In the genomic region with DNA sequence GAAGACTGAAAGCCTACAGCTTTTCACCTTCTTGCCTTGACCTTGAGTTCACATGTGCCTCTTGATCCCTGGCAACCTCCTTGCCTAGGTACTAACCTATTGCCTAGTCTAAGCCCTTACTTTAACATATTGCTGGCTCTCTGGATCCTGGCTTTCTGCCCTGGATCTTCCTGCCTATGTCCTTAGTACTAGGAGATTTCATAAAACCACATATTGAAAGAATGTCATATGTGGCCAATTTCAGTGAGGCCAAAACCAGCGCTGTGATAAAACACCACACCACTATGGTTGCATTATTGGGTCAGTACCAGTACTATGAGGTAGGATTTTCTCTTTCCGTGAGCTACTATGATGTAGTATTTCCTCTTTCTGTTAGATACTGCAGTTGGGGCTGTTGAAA, we compare ENCODE assay signal across 16 cellular contexts.
DNase-seq lines count a peak whose midpoint lies in the region; ATAC-seq and TF ChIP-seq lines count a peak whose summit lies in the region.
"Had no signal": no experiment of that assay in that cellular context is flagged by ENCODE, and none has a peak within 500 bp of the region (broad histone marks: within the 10 kb centered on the region; RNA-seq: fewer than 3 reads in every experiment).

No MANE protein-coding gene starts in this region.

- H4K91ac ChIP-seq in mesenchymal stem cell (ENCODE audit: low read length): no peak overlapping the region

- H2AFZ ChIP-seq in mesenchymal stem cell (ENCODE audit: low read depth, low read length): no peak overlapping the region

- no peak overlapping the region for H3K9ac ChIP-seq in mesenchymal stem cell (ENCODE audit: low read length)

- H3K14ac ChIP-seq in mesenchymal stem cell (ENCODE audit: low read length in 2 of 2): no peak overlapping the region

- H2BK120ac ChIP-seq in mesenchymal stem cell (ENCODE audit: low read depth, low read length): no peak overlapping the region

- in situ Hi-C loops in astrocyte of the cerebellum (cut with HindIII; ENCODE audit: low sequenced_read_pairs): no loop called here

- H3K9me3 ChIP-seq in left ventricle myocardium inferior (replicated peaks) (no peaks in the 10 kb centered on the region), mesenchymal stem cell (ENCODE audit: control insufficient read depth, low read length) (no peaks in the 10 kb centered on the region)
- H3K9me3 ChIP-seq: A549 had no signal

- H3K4ac ChIP-seq in mesenchymal stem cell (ENCODE audit: low read depth in 1 of 2, low read length in 2 of 2): no peak overlapping the region

- no peak overlapping the region for H4K8ac ChIP-seq in mesenchymal stem cell (ENCODE audit: low read length)

- intact Hi-C loops in left ventricle myocardium inferior (cut with micrococcal nuclease): no loop called here
- intact Hi-C loops in Right ventricle myocardium superior (cut with DNase I): no loop called here

- H2BK12ac ChIP-seq in mesenchymal stem cell (ENCODE audit: low read length in 2 of 2): no peak overlapping the region

- H3K4me3 ChIP-seq in left ventricle myocardium inferior: no peak overlapping the region
- H3K4me3 ChIP-seq in astrocyte of the cerebellum (ENCODE audit: low read depth, low read length): no peak overlapping the region
- H3K4me3 ChIP-seq in mesenchymal stem cell (ENCODE audit: insufficient read depth in 1 of 2, low read depth in 1 of 2, low read length in 2 of 2): no peak overlapping the region
- H3K4me3 ChIP-seq: A549 had no signal

- peaks cover 19% of the 10 kb centered on the region for H3K4me1 ChIP-seq in left ventricle myocardium inferior
- H3K4me1 ChIP-seq in mesenchymal stem cell (ENCODE audit: control insufficient read depth, insufficient read depth, low read depth, low read length): no peaks in the 10 kb centered on the region

- no peak for TF ChIP-seq CTCF in left ventricle myocardium inferior (IDR thresholded peaks at IDR 0.05; ENCODE audit: borderline replicate concordance)
- TF ChIP-seq CTCF in astrocyte of the cerebellum (IDR thresholded peaks at IDR 0.05; ENCODE audit: low read depth, low read length, missing control alignments): no peak

- H3K27ac ChIP-seq in left ventricle myocardium inferior (replicated peaks) (peak overlapping the region; percentile 67), mesenchymal stem cell (ENCODE audit: low read length, poor library complexity, severe bottlenecking) (no peak overlapping the region)
- H3K27ac ChIP-seq: A549, C4-2B had no signal

- H2BK5ac ChIP-seq in mesenchymal stem cell (ENCODE audit: low read depth, low read length, poor library complexity, severe bottlenecking): no peak overlapping the region

- DNase-seq in left ventricle myocardium inferior: no peak
- DNase-seq in Right ventricle myocardium superior: no peak
- DNase-seq in astrocyte of the cerebellum (ENCODE audit: low read depth): peak; percentile 49
- DNase-seq in fibroblast of gingiva (ENCODE audit: low read depth): peak; percentile 58
- DNase-seq in stimulated activated CD8-positive, alpha-beta memory T cell treated with anti-CD3 and anti-CD28 coated beads, Interleukin-4, amount 100 ng/mL, for 48 hours: no peak
- no peak for DNase-seq in NCI-H2081 treated with DMSO at 0.1 percent for 48 hours (lab: John Stamatoyannopoulos, UW)
- no peak for DNase-seq in mesenchymal stem cell
- DNase-seq: DMS 273 treated with DMSO at 0.1 percent for 48 hours, NCI-H1105 treated with DMSO at 0.1 percent for 48 hours, NCI-H1694 treated with DMSO at 0.1 percent for 48 hours, NCI-H69, OCI-M1, SIG-M5 had no signal

- no peaks in the 10 kb centered on the region for H3K36me3 ChIP-seq in left ventricle myocardium inferior
- no peaks in the 10 kb centered on the region for H3K36me3 ChIP-seq in mesenchymal stem cell (ENCODE audit: control insufficient read depth in 1 of 2, insufficient read depth in 2 of 2, low read depth in 1 of 2, low read length in 2 of 2)

- no peak for ATAC-seq in Right ventricle myocardium superior (ENCODE audit: poor library complexity)
- ATAC-seq in HG02973 (IDR thresholded peaks at IDR 0.05; ENCODE audit: unreplicated experiment): no peak
- ATAC-seq: A549 had no signal

- H3K79me1 ChIP-seq in mesenchymal stem cell (replicated peaks; ENCODE audit: low read length, poor library complexity, severe bottlenecking): no peaks in the 10 kb centered on the region

- H3K27me3 ChIP-seq in left ventricle myocardium inferior (ENCODE audit: low read depth) (no peaks in the 10 kb centered on the region), mesenchymal stem cell (ENCODE audit: control insufficient read depth in 1 of 2, insufficient read depth in 1 of 2, low read length in 2 of 2) (no peaks in the 10 kb centered on the region)

- no peak overlapping the region for H2BK15ac ChIP-seq in mesenchymal stem cell (ENCODE audit: low read depth, poor library complexity, severe bottlenecking)

- 80% methylated on average over 1 of the region's 2 CpGs for WGBS in mesenchymal stem cell

- no peak overlapping the region for H2AK5ac ChIP-seq in mesenchymal stem cell (ENCODE audit: low read length, severe bottlenecking)

- no peak overlapping the region for H3K23ac ChIP-seq in mesenchymal stem cell (ENCODE audit: low read length in 2 of 2)

- no peak overlapping the region for H3K18ac ChIP-seq in mesenchymal stem cell (ENCODE audit: low read depth in 1 of 2, low read length in 2 of 2)

- no peak overlapping the region for H3K4me2 ChIP-seq in mesenchymal stem cell (ENCODE audit: low read length, poor library complexity, severe bottlenecking)
- H3K4me2 ChIP-seq: A549 had no signal

Comparison
In these comparisons a context has a peak if more than half of its experiments do, and no peak if none do; other contexts are left out.
1. DNase-seq: peak in astrocyte of the cerebellum (single experiment) and fibroblast of gingiva (single experiment); none in left ventricle myocardium inferior (single experiment), Right ventricle myocardium superior (single experiment), stimulated activated CD8-positive, alpha-beta memory T cell treated with anti-CD3 and anti-CD28 coated beads, Interleukin-4, amount 100 ng/mL, for 48 hours (single experiment), NCI-H2081 treated with DMSO at 0.1 percent for 48 hours (single experiment) and mesenchymal stem cell (single experiment).